Comparison of ENCODE assay signal across 9 cellular contexts in the genomic region with DNA sequence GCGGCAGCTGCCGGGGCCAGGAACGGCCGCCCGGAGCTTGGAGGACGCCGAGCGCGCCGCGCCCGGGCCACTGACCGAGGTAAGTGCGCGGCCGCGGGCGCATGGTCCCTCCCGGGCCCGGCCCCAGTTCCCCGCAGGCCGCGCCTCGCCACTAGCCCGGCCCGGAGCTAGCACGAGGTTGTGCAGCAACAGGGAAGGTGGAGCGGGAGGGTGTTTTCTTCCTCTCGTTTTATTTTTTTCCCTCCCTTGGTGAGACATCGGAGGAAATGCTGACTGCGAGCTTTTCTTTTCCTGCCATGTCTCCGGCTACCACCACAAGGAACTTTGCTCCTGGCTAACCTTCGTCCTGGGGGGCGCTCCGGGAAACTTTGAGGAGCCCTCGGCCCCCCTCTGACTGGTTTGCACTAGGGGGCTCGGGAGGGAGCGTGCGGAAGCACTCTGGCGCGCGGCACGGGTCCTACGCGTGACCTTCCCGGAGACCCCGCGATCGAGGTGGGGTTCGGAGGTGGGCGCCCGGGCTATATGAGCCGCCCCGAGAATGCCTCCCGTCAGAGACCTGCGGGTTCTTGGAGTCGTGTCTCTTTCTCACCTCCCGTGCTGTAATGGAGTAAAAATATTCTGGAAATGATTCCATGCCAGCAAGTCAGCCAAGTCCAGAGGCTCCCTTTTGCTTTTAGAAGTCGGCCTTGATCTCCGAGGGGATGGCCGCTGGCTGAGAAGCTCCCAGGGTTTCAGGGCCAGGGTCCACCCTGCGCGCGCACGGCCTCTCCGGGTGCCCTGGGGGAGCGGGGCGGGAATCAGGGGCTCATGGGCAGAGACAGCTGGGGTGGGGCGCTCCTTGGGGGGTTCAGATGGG. TPM values are rescaled to one million over a fixed set of nuclear protein-coding genes. Genes with fewer than 3 reads are reported as not detected.
A peak's percentile ranks its signal among the peaks of the same experiment; 100 is the strongest.
DNase-seq lines count a peak whose midpoint lies in the region; ATAC-seq and TF ChIP-seq lines count a peak whose summit lies in the region.
"Had no signal": no experiment of that assay in that cellular context is flagged by ENCODE, and none has a peak within 500 bp of the region (broad histone marks: within the 10 kb centered on the region; RNA-seq: fewer than 3 reads in every experiment).

No MANE protein-coding gene starts in this region.

- intact Hi-C loops in Caco-2 (cut with micrococcal nuclease; ENCODE audit: unreplicated experiment) = loop anchor here (10.0 kb wide), 1 partner anchor 92 kb away; a partner anchor contains a TSS
- intact Hi-C loops in OCI-LY7 (cut with micrococcal nuclease; ENCODE audit: unreplicated experiment) = no loop called here

- no peaks in the 10 kb centered on the region for H4K20me1 ChIP-seq in OCI-LY7 (ENCODE audit: insufficient read depth, low read length)

- H3K27ac Mint-ChIP-seq in Caco-2 (ENCODE audit: unreplicated experiment) = no peak overlapping the region

- H3K9me3 ChIP-seq in Caco-2 (no peaks in the 10 kb centered on the region), OCI-LY7 (ENCODE audit: low read length) (no peaks in the 10 kb centered on the region), gastroesophageal sphincter (no peaks in the 10 kb centered on the region), parathyroid adenoma (ENCODE audit: control insufficient read depth, low read length) (no peaks in the 10 kb centered on the region)

- H3K4me1 ChIP-seq in Caco-2 = 0 out of 2 replicates have a peak, but pooled peaks cover 9% of the 10 kb centered on the region
- peaks cover 4% of the 10 kb centered on the region for H3K4me1 ChIP-seq in OCI-LY7 (ENCODE audit: insufficient read depth, low read length, poor library complexity, severe bottlenecking)
- H3K4me1 ChIP-seq in gastroesophageal sphincter = peaks cover 0 to 43% (median 10%) of the 10 kb centered on the region in 3 donors
- peaks cover 6% of the 10 kb centered on the region for H3K4me1 ChIP-seq in parathyroid adenoma

- BruUV-seq in Caco-2 (replicated peaks; lab: Mats Ljungman, UMichigan) (no TSS peak), OCI-LY7 (replicated peaks; lab: Mats Ljungman, UMichigan) (no TSS peak)

- peaks cover 4% of the 10 kb centered on the region for H3K27me3 Mint-ChIP-seq in Caco-2 (ENCODE audit: insufficient read depth, unreplicated experiment)

- H3K36me3 ChIP-seq in Caco-2 (ENCODE audit: control insufficient read depth, insufficient read depth, low read length) (no peaks in the 10 kb centered on the region), OCI-LY7 (ENCODE audit: insufficient read depth, low read length) (no peaks in the 10 kb centered on the region), gastroesophageal sphincter (no peaks in the 10 kb centered on the region), parathyroid adenoma (ENCODE audit: control insufficient read depth, insufficient read depth, low read length) (no peaks in the 10 kb centered on the region)

- CTCF ChIA-PET in Caco-2 (lab: Charles Lee) (interaction anchor here (0.5 kb wide), 1 partner anchor 80 kb away, joined by 3 read pairs; no protein-coding TSS in a partner anchor), OCI-LY7 (lab: Charles Lee; ENCODE audit: unreplicated experiment) (no interaction called here)

- no peaks in the 10 kb centered on the region for H3K9me3 Mint-ChIP-seq in Caco-2 (ENCODE audit: unreplicated experiment)

- TF ChIP-seq EP300 in gastroesophageal sphincter (IDR thresholded peaks at IDR 0.05) = no peak

- no peak overlapping the region for H3K9ac ChIP-seq in parathyroid adenoma

- no peaks in the 10 kb centered on the region for H3K4me1 Mint-ChIP-seq in Caco-2 (ENCODE audit: low read depth, unreplicated experiment)

- H3K9me2 ChIP-seq in OCI-LY7 (ENCODE audit: insufficient read depth, low read length) = no peaks in the 10 kb centered on the region

- peak in 1 of 2 experiments; percentile 38 for DNase-seq in Caco-2
- DNase-seq in OCI-LY7 (ENCODE audit: low spot score) = no peak
- no peak for DNase-seq in activated naive CD4-positive, alpha-beta T cell treated with anti-CD3 and anti-CD28 coated beads, Interleukin-2, amount 50 U/mL, for 16 hours
- no peak for DNase-seq in Kasumi-1 (lab: John Stamatoyannopoulos, UW)

- H2AFZ ChIP-seq in OCI-LY7 (ENCODE audit: low read length) (no peak overlapping the region), parathyroid adenoma (peak overlapping the region; percentile 88)

- no peak for TF ChIP-seq CTCF in Caco-2 (IDR thresholded peaks at IDR 0.05; ENCODE audit: insufficient read depth in 1 of 2, low read depth in 1 of 2, low read length in 1 of 2, severe bottlenecking in 1 of 2, unreplicated experiment in 1 of 2)
- no peak for TF ChIP-seq CTCF in OCI-LY7 (conservative IDR thresholded peaks at IDR 0.05; ENCODE audit: low read length)
- TF ChIP-seq CTCF in gastroesophageal sphincter (IDR thresholded peaks at IDR 0.05) = no peak
- no peak for TF ChIP-seq CTCF in parathyroid adenoma (IDR thresholded peaks at IDR 0.05)

- H3K4me3 Mint-ChIP-seq in Caco-2 (ENCODE audit: unreplicated experiment) = peak overlapping the region; percentile 65

- no peaks in the 10 kb centered on the region for H3K36me3 Mint-ChIP-seq in Caco-2 (ENCODE audit: insufficient read depth, unreplicated experiment)

- WGBS in gastroesophageal sphincter (ENCODE audit: low coverage in 1 of 2), 2 donors = 1 to 2% methylated on average over 13 to 14 of the region's 69 CpGs

- POLR2A ChIA-PET in Caco-2 (lab: Charles Lee) = no interaction called here
- POLR2A ChIA-PET in OCI-LY7 (lab: Charles Lee) = interaction anchor here (0.7 kb wide), 1 partner anchor 90 kb away, joined by 11 read pairs; no protein-coding TSS in a partner anchor

- no peak for TF ChIP-seq POLR2A in gastroesophageal sphincter (IDR thresholded peaks at IDR 0.05)

- ATAC-seq in gastroesophageal sphincter = peak; percentile 47
- no peak for ATAC-seq in HG02885 (IDR thresholded peaks at IDR 0.05; ENCODE audit: poor library complexity, unreplicated experiment)
- no peak for ATAC-seq in GM18873 (IDR thresholded peaks at IDR 0.05; ENCODE audit: low FRiP score, unreplicated experiment)

- H3K4me2 ChIP-seq in OCI-LY7 (ENCODE audit: low read length) (peak overlapping the region; percentile 37; the same call in 1 of the 2 replicates), parathyroid adenoma (ENCODE audit: low read length) (peak overlapping the region; percentile 77)

- peak overlapping the region; percentile 35 for H3K4me3 ChIP-seq in Caco-2 (ENCODE audit: low read depth, low read length)
- peak overlapping the region; percentile 48 for H3K4me3 ChIP-seq in OCI-LY7 (ENCODE audit: low read depth, low read length, poor library complexity, severe bottlenecking)
- peak overlapping the region; percentile 25 to 61 for H3K4me3 ChIP-seq in gastroesophageal sphincter
- H3K4me3 ChIP-seq in parathyroid adenoma (ENCODE audit: low read depth, low read length) = peak overlapping the region; percentile 51

- H3K79me2 ChIP-seq in OCI-LY7 (ENCODE audit: insufficient read depth, low read depth, low read length) (no peaks in the 10 kb centered on the region), parathyroid adenoma (peaks cover 6% of the 10 kb centered on the region)

- H3K27ac ChIP-seq in OCI-LY7 (ENCODE audit: low read depth, low read length, poor library complexity, severe bottlenecking) = no peak overlapping the region
- H3K27ac ChIP-seq in gastroesophageal sphincter = peak overlapping the region in 2 of 4 donors; percentile 41 to 60
- no peak overlapping the region for H3K27ac ChIP-seq in parathyroid adenoma
- H3K27ac ChIP-seq: HL-60 had no signal

- no peaks in the 10 kb centered on the region for H3K27me3 ChIP-seq in Caco-2 (replicated peaks; ENCODE audit: control insufficient read depth, insufficient read depth, low read length)
- H3K27me3 ChIP-seq in gastroesophageal sphincter = peaks cover 65% of the 10 kb centered on the region
- H3K27me3 ChIP-seq in parathyroid adenoma (ENCODE audit: control insufficient read depth, insufficient read depth, low read length) = no peaks in the 10 kb centered on the region

RNA-seq across cellular contexts. Expression of a gene that starts 0.9 kb away (rescaled TPM):
- total RNA-seq in Caco-2 (2022) (0.07 and 0.14 TPM in 2 replicates), OCI-LY7 (2022) (0.17 and 0.22 TPM in 2 replicates), gastroesophageal sphincter (1 to 10 TPM in 3 of 4 donors, under 1 TPM in 1; 0.78 to 3.1 (median 1.9) TPM)
- 0.13 and 0.16 TPM in 2 replicates for total RNA-seq in OCI-LY7 (2014; rRNA removed; shearing (Covaris generic))
